ENCODE assay signal across 13 cellular contexts in genomic region chr20:32513031-32513866, GRCh38.
DNase-seq lines count a peak whose midpoint lies in the region; ATAC-seq and TF ChIP-seq lines count a peak whose summit lies in the region.
"Had no signal": no experiment of that assay in that cellular context is flagged by ENCODE, and none has a peak within 500 bp of the region (broad histone marks: within the 10 kb centered on the region; RNA-seq: fewer than 3 reads in every experiment).

No MANE protein-coding gene starts in this region.

- peak overlapping the region; percentile 81 for H3K27ac Mint-ChIP-seq in stimulated activated naive CD8-positive, alpha-beta T cell treated with anti-CD3 and anti-CD28 coated beads, Interleukin-15, Interleukin-2, amounts not matched to agents 100 ng/mL and 50 ng/mL, for 24 hours
- peak overlapping the region; percentile 70 for H3K27ac Mint-ChIP-seq in activated CD8-positive, alpha-beta T cell treated with anti-CD3 and anti-CD28 coated beads for 36 hours
- H3K27ac Mint-ChIP-seq in mesothelial cell of epicardium: no peak overlapping the region

- DNase-seq in stimulated activated naive CD8-positive, alpha-beta T cell treated with anti-CD3 and anti-CD28 coated beads, Interleukin-15, Interleukin-2, amounts not matched to agents 100 U/mL and 50 U/mL, for 24 hours: no peak
- no peak for DNase-seq in activated CD8-positive, alpha-beta T cell treated with anti-CD3 and anti-CD28 coated beads for 36 hours
- no peak for DNase-seq in left lobe of liver (ENCODE audit: low spot score)
- no peak for DNase-seq in NCI-H526 treated with DMSO at 0.1 percent for 48 hours (lab: John Stamatoyannopoulos, UW)
- DNase-seq in mesothelial cell of epicardium (ENCODE audit: low spot score in 2 of 2, unreplicated experiment in 2 of 2): no peak
- no peak for DNase-seq in effector CD4-positive, alpha-beta T cell
- DNase-seq in SW 1271 (lab: John Stamatoyannopoulos, UW): no peak
- DNase-seq: GM23248; NCI-H2171 treated with DMSO at 0.1 percent for 48 hours; psoas muscle; SHP77; stimulated activated naive CD4-positive, alpha-beta T cell treated with Interleukin-2 at 50 U/mL for 16 hours had no signal

- no peak for ATAC-seq in stimulated activated naive CD8-positive, alpha-beta T cell treated with anti-CD3 and anti-CD28 coated beads, Interleukin-15, Interleukin-2, amounts not matched to agents 100 U/mL and 50 U/mL, for 24 hours
- no peak for ATAC-seq in activated CD8-positive, alpha-beta T cell treated with anti-CD3 and anti-CD28 coated beads for 36 hours
- ATAC-seq in left lobe of liver: peak; percentile 44
- ATAC-seq: psoas muscle had no signal

- no peaks in the 10 kb centered on the region for H3K27me3 Mint-ChIP-seq in stimulated activated naive CD8-positive, alpha-beta T cell treated with anti-CD3 and anti-CD28 coated beads, Interleukin-15, Interleukin-2, amounts not matched to agents 100 ng/mL and 50 ng/mL, for 24 hours
- H3K27me3 Mint-ChIP-seq in activated CD8-positive, alpha-beta T cell treated with anti-CD3 and anti-CD28 coated beads for 36 hours: no peaks in the 10 kb centered on the region
- no peaks in the 10 kb centered on the region for H3K27me3 Mint-ChIP-seq in mesothelial cell of epicardium (ENCODE audit: low read depth)

- H3K4me1 Mint-ChIP-seq in stimulated activated naive CD8-positive, alpha-beta T cell treated with anti-CD3 and anti-CD28 coated beads, Interleukin-15, Interleukin-2, amounts not matched to agents 100 ng/mL and 50 ng/mL, for 24 hours (ENCODE audit: low read depth): peaks cover 80% of the 10 kb centered on the region
- peaks cover 84% of the 10 kb centered on the region for H3K4me1 Mint-ChIP-seq in activated CD8-positive, alpha-beta T cell treated with anti-CD3 and anti-CD28 coated beads for 36 hours (ENCODE audit: low read depth)
- peaks cover 53% of the 10 kb centered on the region for H3K4me1 Mint-ChIP-seq in mesothelial cell of epicardium

- POLR2A ChIA-PET in activated CD8-positive, alpha-beta T cell treated with anti-CD3 and anti-CD28 coated beads for 36 hours (lab: Charles Lee): interaction anchor here (0.8 to 1.7 kb wide), 3 partner anchors 12 to 439 kb away, joined by 3 to 8 read pairs (median 4); no protein-coding TSS in a partner anchor

- H3K9me3 Mint-ChIP-seq in stimulated activated naive CD8-positive, alpha-beta T cell treated with anti-CD3 and anti-CD28 coated beads, Interleukin-15, Interleukin-2, amounts not matched to agents 100 ng/mL and 50 ng/mL, for 24 hours: no peaks in the 10 kb centered on the region
- H3K9me3 Mint-ChIP-seq in activated CD8-positive, alpha-beta T cell treated with anti-CD3 and anti-CD28 coated beads for 36 hours: no peaks in the 10 kb centered on the region
- no peaks in the 10 kb centered on the region for H3K9me3 Mint-ChIP-seq in mesothelial cell of epicardium

- no peak for TF ChIP-seq CTCF in activated CD8-positive, alpha-beta T cell treated with anti-CD3 and anti-CD28 coated beads for 36 hours (IDR thresholded peaks at IDR 0.05)
- TF ChIP-seq CTCF in mesothelial cell of epicardium (IDR thresholded peaks at IDR 0.05; ENCODE audit: unreplicated experiment): no peak

- CTCF ChIA-PET in activated CD8-positive, alpha-beta T cell treated with anti-CD3 and anti-CD28 coated beads for 36 hours (lab: Charles Lee): interaction anchor here (1.2 to 6.0 kb wide), 2 partner anchors 10 to 90 kb away, joined by 3 to 40 read pairs; no protein-coding TSS in a partner anchor

- intact Hi-C loops in activated CD8-positive, alpha-beta T cell treated with anti-CD3 and anti-CD28 coated beads for 36 hours (cut with micrococcal nuclease): no loop called here

- peaks cover 14% of the 10 kb centered on the region for H3K36me3 Mint-ChIP-seq in stimulated activated naive CD8-positive, alpha-beta T cell treated with anti-CD3 and anti-CD28 coated beads, Interleukin-15, Interleukin-2, amounts not matched to agents 100 ng/mL and 50 ng/mL, for 24 hours (ENCODE audit: low read depth)
- H3K36me3 Mint-ChIP-seq in activated CD8-positive, alpha-beta T cell treated with anti-CD3 and anti-CD28 coated beads for 36 hours (ENCODE audit: low read depth): peaks cover 43% of the 10 kb centered on the region
- peaks cover 31% of the 10 kb centered on the region for H3K36me3 Mint-ChIP-seq in mesothelial cell of epicardium

- peak overlapping the region; percentile 79 for H3K4me3 Mint-ChIP-seq in stimulated activated naive CD8-positive, alpha-beta T cell treated with anti-CD3 and anti-CD28 coated beads, Interleukin-15, Interleukin-2, amounts not matched to agents 100 ng/mL and 50 ng/mL, for 24 hours
- H3K4me3 Mint-ChIP-seq in activated CD8-positive, alpha-beta T cell treated with anti-CD3 and anti-CD28 coated beads for 36 hours: peak overlapping the region; percentile 79
- no peak overlapping the region for H3K4me3 Mint-ChIP-seq in mesothelial cell of epicardium
